ENCODE assay signal across 19 cellular contexts in the genomic region with DNA sequence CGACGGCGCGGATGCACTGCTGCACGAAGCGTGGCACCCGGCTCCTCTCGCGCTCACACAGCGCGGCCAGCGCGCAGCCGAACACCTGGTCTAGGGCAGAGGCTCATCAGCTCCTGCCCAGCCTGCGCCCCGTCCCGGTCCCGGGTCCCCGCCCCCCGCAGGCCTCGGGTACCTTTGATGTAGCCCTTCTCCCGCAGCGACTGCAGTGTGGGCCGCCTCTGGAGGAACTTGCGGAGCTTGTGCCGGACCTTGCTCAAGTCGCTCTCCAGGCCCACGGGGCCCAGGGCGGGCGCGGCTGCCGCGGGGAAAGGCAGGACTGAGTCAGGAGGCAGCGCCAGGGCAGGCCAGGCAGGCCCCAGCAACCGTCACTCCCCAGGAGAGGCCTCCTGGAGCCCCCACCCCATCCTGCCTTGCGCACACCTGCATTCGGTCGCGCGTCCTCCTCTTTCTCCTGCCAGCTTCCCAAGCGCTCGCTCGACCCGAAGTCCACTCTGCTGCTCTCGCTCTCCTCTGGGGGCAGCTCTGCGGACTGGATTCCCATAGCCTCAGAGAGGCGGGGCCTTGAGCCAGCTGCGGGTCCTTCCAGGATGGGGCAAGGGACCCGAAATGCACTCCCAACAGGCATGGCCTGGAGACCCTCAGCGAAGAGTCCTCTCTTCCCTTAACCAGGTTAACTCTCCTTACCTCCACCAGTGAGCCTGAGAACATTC. TPM values are rescaled to one million over a fixed set of nuclear protein-coding genes. Genes with fewer than 3 reads are reported as not detected.
A peak's percentile ranks its signal among the peaks of the same experiment; 100 is the strongest.
DNase-seq lines count a peak whose midpoint lies in the region; ATAC-seq, FAIRE-seq and TF ChIP-seq lines count a peak whose summit lies in the region.
"Had no signal": no experiment of that assay in that cellular context is flagged by ENCODE, and none has a peak within 500 bp of the region (broad histone marks: within the 10 kb centered on the region; RNA-seq: fewer than 3 reads in every experiment).

No MANE protein-coding gene starts in this region.

- peaks cover 4% of the 10 kb centered on the region for H3K4me1 Mint-ChIP-seq in activated naive CD8-positive, alpha-beta T cell treated with anti-CD3 and anti-CD28 coated beads, Interleukin-2, amount 10 ng/mL, durations not matched to agents 7 days and 5 days
- H3K4me1 Mint-ChIP-seq in activated naive CD8-positive, alpha-beta T cell treated with anti-CD3 and anti-CD28 coated beads, Interleukin-2, amount 50 U/mL, for 24 hours: peaks cover 2% of the 10 kb centered on the region

- H3K4me3 Mint-ChIP-seq in activated naive CD8-positive, alpha-beta T cell treated with anti-CD3 and anti-CD28 coated beads, Interleukin-2, amount 10 ng/mL, durations not matched to agents 7 days and 5 days: no peak overlapping the region
- H3K4me3 Mint-ChIP-seq in activated naive CD8-positive, alpha-beta T cell treated with anti-CD3 and anti-CD28 coated beads, Interleukin-2, amount 50 U/mL, for 24 hours: no peak overlapping the region
- H3K4me3 Mint-ChIP-seq: CD14-positive monocyte had no signal

- H3K27me3 ChIP-seq in K562 (ENCODE audit: control insufficient read depth in 2 of 2, insufficient read depth in 2 of 2, low read length in 2 of 2): peaks cover 0 to 4% of the 10 kb centered on the region in 2 experiments; a peak in 1 of 5 replicates
- no peaks in the 10 kb centered on the region for H3K27me3 ChIP-seq in testis

- H2AFZ ChIP-seq in K562 (ENCODE audit: low read depth, low read length): no peak overlapping the region

- CTCF ChIA-PET in K562 (lab: Yijun Ruan, JAX; ENCODE audit: low intra/inter-chr PET ratio): interaction anchor here (1.5 to 2.2 kb wide), 2 partner anchors 120 to 436 kb away, joined by 3 to 10 read pairs; no protein-coding TSS in a partner anchor

- H3K9me1 ChIP-seq in K562 (ENCODE audit: control insufficient read depth, insufficient read depth, low read length): no peaks in the 10 kb centered on the region

- H3K27ac ChIP-seq in K562 (ENCODE audit: extremely low read depth, low read depth, low read length) (no peak overlapping the region), testis (no peak overlapping the region)
- H3K27ac ChIP-seq: 22Rv1 had no signal

- H3K36me3 ChIP-seq in K562 (ENCODE audit: control insufficient read depth, insufficient read depth, low read length) (no peaks in the 10 kb centered on the region), mucosa of descending colon (ENCODE audit: low read depth) (no peaks in the 10 kb centered on the region), testis (ENCODE audit: low read depth, missing control alignments) (no peaks in the 10 kb centered on the region)

- no TSS peak for BruUV-seq in K562 (replicated peaks; lab: Mats Ljungman, UMichigan)

- no peaks in the 10 kb centered on the region for H3K9me3 Mint-ChIP-seq in activated naive CD8-positive, alpha-beta T cell treated with anti-CD3 and anti-CD28 coated beads, Interleukin-2, amount 10 ng/mL, durations not matched to agents 7 days and 5 days
- H3K9me3 Mint-ChIP-seq in activated naive CD8-positive, alpha-beta T cell treated with anti-CD3 and anti-CD28 coated beads, Interleukin-2, amount 50 U/mL, for 24 hours: no peaks in the 10 kb centered on the region

- no peak for DNase-seq in activated naive CD8-positive, alpha-beta T cell treated with anti-CD3 and anti-CD28 coated beads, Interleukin-2, amount 10 ng/mL, durations not matched to agents 7 days and 5 days
- no peak for DNase-seq in activated naive CD8-positive, alpha-beta T cell treated with anti-CD3 and anti-CD28 coated beads, Interleukin-2, amount 50 U/mL, for 24 hours
- DNase-seq in K562 (ENCODE audit: extremely low read depth in 1 of 4, low spot score in 3 of 4) (no peak), mucosa of descending colon (no peak), testis (no peak)
- DNase-seq: DMS153, GF-D8, NCI-H1436, NCI-H1930, NCI-H345, NCI-H524 treated with DMSO at 0.1 percent for 48 hours, RPMI8226, SIG-M5 had no signal

- peaks cover 20% of the 10 kb centered on the region for H3K36me3 Mint-ChIP-seq in activated naive CD8-positive, alpha-beta T cell treated with anti-CD3 and anti-CD28 coated beads, Interleukin-2, amount 10 ng/mL, durations not matched to agents 7 days and 5 days
- H3K36me3 Mint-ChIP-seq in activated naive CD8-positive, alpha-beta T cell treated with anti-CD3 and anti-CD28 coated beads, Interleukin-2, amount 50 U/mL, for 24 hours (ENCODE audit: low read depth): peaks cover 17% of the 10 kb centered on the region

- H3K27ac Mint-ChIP-seq in activated naive CD8-positive, alpha-beta T cell treated with anti-CD3 and anti-CD28 coated beads, Interleukin-2, amount 10 ng/mL, durations not matched to agents 7 days and 5 days: peak overlapping the region; percentile 56
- no peak overlapping the region for H3K27ac Mint-ChIP-seq in activated naive CD8-positive, alpha-beta T cell treated with anti-CD3 and anti-CD28 coated beads, Interleukin-2, amount 50 U/mL, for 24 hours

- TF ChIP-seq CTCF in K562 (IDR thresholded peaks at IDR 0.05 in 2 of 3, conservative IDR thresholded peaks at IDR 0.05 in 1 of 3; ENCODE audit: insufficient read depth in 2 of 3, low read depth in 1 of 3, low read length in 3 of 3) (no peak), mucosa of descending colon (IDR thresholded peaks at IDR 0.05) (no peak), testis (IDR thresholded peaks at IDR 0.05) (no peak)

- TF ChIP-seq RAD21 in K562 (CRISPR knock-in tag; conservative IDR thresholded peaks at IDR 0.05 in 1 of 2, IDR thresholded peaks at IDR 0.05 in 1 of 2): no peak

- POLR2A ChIA-PET in activated naive CD8-positive, alpha-beta T cell treated with anti-CD3 and anti-CD28 coated beads, Interleukin-2, amount 10 ng/mL, durations not matched to agents 7 days and 5 days (lab: Charles Lee): interaction anchor here (0.6 to 1.1 kb wide), 4 partner anchors 13 to 776 kb away, joined by 3 read pairs; no protein-coding TSS in a partner anchor
- POLR2A ChIA-PET in K562 (lab: Yijun Ruan, JAX): interaction anchor here (0.9 kb wide), 1 partner anchor 11 kb away, joined by 4 read pairs; no protein-coding TSS in a partner anchor

- no peak overlapping the region for H3K4me3 ChIP-seq in K562
- H3K4me3 ChIP-seq in mucosa of descending colon: no peak overlapping the region
- peak overlapping the region; percentile 12 to 53 for H3K4me3 ChIP-seq in testis

- no peak for TF ChIP-seq POLR2A in K562 (conservative IDR thresholded peaks at IDR 0.05)
- no peak for TF ChIP-seq POLR2A in testis (IDR thresholded peaks at IDR 0.05)

- FAIRE-seq in K562 (lab: Jason Lieb, UNC): no peak
- FAIRE-seq: H54 had no signal

- intact Hi-C loops in K562 (cut with micrococcal nuclease) (loop anchor here (10.0 kb wide), 1 partner anchor 458 kb away; no protein-coding TSS in a partner anchor), mucosa of descending colon (cut with DNase I, micrococcal nuclease) (no loop called here), testis (cut with DNase I; ENCODE audit: low total_unique reads) (no loop called here)

- in situ Hi-C loops in K562 (cut with MboI): no loop called here

- WGBS in K562 (ENCODE audit: insufficient coverage, low coverage, missing lambda C conversion rate): 83% methylated on average over 17 of the region's 50 CpGs
- WGBS in testis, 2 donors: 67 to 85% methylated on average over 20 to 50 of the region's 50 CpGs

- ATAC-seq in activated naive CD8-positive, alpha-beta T cell treated with anti-CD3 and anti-CD28 coated beads, Interleukin-2, amount 10 ng/mL, durations not matched to agents 7 days and 5 days (ENCODE audit: low read depth): no peak
- ATAC-seq in activated naive CD8-positive, alpha-beta T cell treated with anti-CD3 and anti-CD28 coated beads, Interleukin-2, amount 50 U/mL, for 24 hours: no peak
- ATAC-seq in K562: no peak
- ATAC-seq in mucosa of descending colon: peak; percentile 2
- ATAC-seq in GM21737 (IDR thresholded peaks at IDR 0.05; ENCODE audit: unreplicated experiment): no peak
- no peak for ATAC-seq in HG03565 (IDR thresholded peaks at IDR 0.05; ENCODE audit: unreplicated experiment)
- no peak for ATAC-seq in GM21447 (IDR thresholded peaks at IDR 0.05; ENCODE audit: unreplicated experiment)

- H3K9me3 ChIP-seq in K562 (replicated peaks; ENCODE audit: control insufficient read depth, insufficient read depth, low read depth, low read length) (no peaks in the 10 kb centered on the region), mucosa of descending colon (no peaks in the 10 kb centered on the region), testis (no peaks in the 10 kb centered on the region)

- H3K4me1 ChIP-seq in K562 (replicated peaks in 1 of 2; ENCODE audit: control insufficient read depth in 2 of 2, insufficient read depth in 2 of 2, low read length in 2 of 2) (peaks cover 14 to 29% of the 10 kb centered on the region in 2 experiments; a peak in 4 of 5 replicates), mucosa of descending colon (ENCODE audit: low read depth) (peaks cover 3% of the 10 kb centered on the region), testis (peaks cover 6% of the 10 kb centered on the region)

- 0 out of 4 replicates have a peak overlapping the region, but pooled peaks of 1 of the 2 experiments have one; percentile 11 for H3K9ac ChIP-seq in K562 (ENCODE audit: insufficient read depth in 1 of 2, low read depth in 2 of 2, low read length in 2 of 2)

- H3K79me2 ChIP-seq in K562 (ENCODE audit: control insufficient read depth, insufficient read depth, low read length): no peaks in the 10 kb centered on the region

- H3K27me3 Mint-ChIP-seq in activated naive CD8-positive, alpha-beta T cell treated with anti-CD3 and anti-CD28 coated beads, Interleukin-2, amount 10 ng/mL, durations not matched to agents 7 days and 5 days: no peaks in the 10 kb centered on the region
- no peaks in the 10 kb centered on the region for H3K27me3 Mint-ChIP-seq in activated naive CD8-positive, alpha-beta T cell treated with anti-CD3 and anti-CD28 coated beads, Interleukin-2, amount 50 U/mL, for 24 hours

- no peak overlapping the region for H3K4me2 ChIP-seq in K562 (ENCODE audit: insufficient read depth, low read length)

- no peaks in the 10 kb centered on the region for H4K20me1 ChIP-seq in K562 (replicated peaks; ENCODE audit: control insufficient read depth, insufficient read depth, low read length)

- TF ChIP-seq EP300 in K562 (IDR thresholded peaks at IDR 0.05; ENCODE audit: low read length): no peak

RNA-seq across cellular contexts. Expression of a gene that starts 36.0 kb away (rescaled TPM):
- 100 to 1,000 TPM in 1 of 2 experiments, 10 to 100 TPM in 1; 99.8 to 114 TPM for total RNA-seq in activated naive CD8-positive, alpha-beta T cell treated with anti-CD3 and anti-CD28 coated beads, Interleukin-2, amount 10 ng/mL, durations not matched to agents 7 days and 5 days
- 9.9 and 43.4 TPM in 2 replicates for total RNA-seq in K562 (2011; cell fraction: chromatin; rRNA removed; ENCODE audit: low replicate concordance)
- 15.5 and 24.8 TPM in 2 replicates for total RNA-seq in K562 (2011; cell fraction: nucleolus; rRNA removed)
- total RNA-seq in K562 (2011; cell fraction: nucleoplasm; rRNA removed): 11.3 and 12.3 TPM in 2 replicates
- total RNA-seq in K562 (2014; rRNA removed) (2.7 and 3.4 TPM in 2 replicates), K562 (2014; rRNA removed; fragmentation: Illumina TruSeq; extraction: Trizol) (0.64 and 1.1 TPM in 2 replicates), K562 (2015; rRNA removed; fragmentation: Illumina TruSeq; extraction: Trizol) (1.2 and 2.1 TPM in 2 replicates), K562 (2021) (3.0 and 3.7 TPM in 2 replicates), mucosa of descending colon (100 to 1,000 TPM in 2 of 3 donors, 10 to 100 TPM in 1; 88.7 to 199 (median 165) TPM), testis (10 to 100 TPM; 21.4 to 22.8 TPM)
- polyA plus RNA-seq in K562 (2011; rRNA removed) (4.6 and 6.0 TPM in 2 replicates), K562 (2014; fragmentation: Illumina TruSeq; extraction: Trizol) (1.8 and 1.9 TPM in 2 replicates), K562 (2014; fragmentation: Nextera tagmentation; extraction: Ambion mirVana) (under 1 TPM; 0.04 to 0.06 TPM), K562 (2014; rRNA removed) (2.9 and 3.8 TPM in 2 replicates), testis (ENCODE audit: insufficient read depth, low read depth, low replicate concordance) (17.7 TPM)
- 3.5 and 9.2 TPM in 2 replicates for polyA plus RNA-seq in K562 (2011; cell fraction: cytosol; rRNA removed)
- 43.0 and 76.4 TPM in 2 replicates for polyA plus RNA-seq in K562 (2011; cell fraction: nucleus; rRNA removed)
- 1.8 and 4.2 TPM in 2 replicates for polyA plus RNA-seq in K562 (2012)
- polyA minus RNA-seq in K562 (2011; rRNA and poly(A)+ RNA removed): 2.3 and 2.8 TPM in 2 replicates
- polyA minus RNA-seq in K562 (2011; cell fraction: cytosol; rRNA and poly(A)+ RNA removed): 3.5 and 3.8 TPM in 2 replicates
- 10.3 and 16.0 TPM in 2 replicates for polyA minus RNA-seq in K562 (2011; cell fraction: nucleus; rRNA and poly(A)+ RNA removed)

Comparison
In these comparisons a context has a peak if more than half of its experiments do, and no peak if none do; other contexts are left out.
1. H3K4me3 ChIP-seq: peak in testis (2 of 2); none in K562 (single experiment) and mucosa of descending colon (single experiment).